Comparison of ENCODE assay signal across 14 cellular contexts in genomic region chr1:10650591-10651216, GRCh38.
"Had no signal": no experiment of that assay in that cellular context is flagged by ENCODE, and none has a peak within 500 bp of the region (broad histone marks: within the 10 kb centered on the region; RNA-seq: fewer than 3 reads in every experiment).

No MANE protein-coding gene starts in this region.

- H3K9ac ChIP-seq: parathyroid adenoma had no signal

- H3K4me3 Mint-ChIP-seq: activated naive CD8-positive, alpha-beta T cell treated with anti-CD3 and anti-CD28 coated beads for 36 hours; neural crest cell; stimulated activated effector memory CD8-positive, alpha-beta T cell treated with anti-CD3 and anti-CD28 coated beads, Interleukin-12 subunit alpha, Interleukin-12 subunit beta, amount 100 ng/mL, for 72 hours; T-helper 1 cell treated with Interleukin-12 subunit alpha and Interleukin-12 subunit beta and Interleukin-4 antibody, amounts not matched to agents 30 μg/mL and 1 μg/mL, for 36 hours had no signal

- H3K4me1 ChIP-seq: parathyroid adenoma had no signal

- H2AFZ ChIP-seq: parathyroid adenoma had no signal

- H3K27me3 Mint-ChIP-seq: activated naive CD8-positive, alpha-beta T cell treated with anti-CD3 and anti-CD28 coated beads for 36 hours had no signal

- H3K79me2 ChIP-seq: parathyroid adenoma had no signal

- DNase-seq: activated CD4-positive, CD25-positive, alpha-beta regulatory T cell; activated gamma-delta T cell; activated naive CD8-positive, alpha-beta T cell treated with anti-CD3 and anti-CD28 coated beads for 36 hours; activated T-cell treated with anti-CD3 and anti-CD28 coated beads, Interleukin-2, amount 50 U/mL, for 1 hour; anterior cingulate cortex; hypothalamus; left ventricle myocardium superior; substantia nigra had no signal

- H3K9me3 ChIP-seq: right atrium auricular region had no signal

- H3K36me3 Mint-ChIP-seq: activated naive CD8-positive, alpha-beta T cell treated with anti-CD3 and anti-CD28 coated beads for 36 hours had no signal

- H3K9me3 Mint-ChIP-seq: activated naive CD8-positive, alpha-beta T cell treated with anti-CD3 and anti-CD28 coated beads for 36 hours; neural crest cell; stimulated activated effector memory CD8-positive, alpha-beta T cell treated with anti-CD3 and anti-CD28 coated beads, Interleukin-12 subunit alpha, Interleukin-12 subunit beta, amount 100 ng/mL, for 72 hours; T-helper 1 cell treated with Interleukin-12 subunit alpha and Interleukin-12 subunit beta and Interleukin-4 antibody, amounts not matched to agents 30 μg/mL and 1 μg/mL, for 36 hours had no signal

- H3K4me1 Mint-ChIP-seq: activated naive CD8-positive, alpha-beta T cell treated with anti-CD3 and anti-CD28 coated beads for 36 hours; stimulated activated effector memory CD8-positive, alpha-beta T cell treated with anti-CD3 and anti-CD28 coated beads, Interleukin-12 subunit alpha, Interleukin-12 subunit beta, amount 100 ng/mL, for 72 hours had no signal

- H3K4me3 ChIP-seq: right atrium auricular region, smooth muscle cell had no signal

- ATAC-seq: left ventricle myocardium superior; stimulated activated effector memory CD8-positive, alpha-beta T cell treated with anti-CD3 and anti-CD28 coated beads, Interleukin-12 subunit alpha, Interleukin-12 subunit beta, amount 100 ng/mL, for 72 hours had no signal

- H3K27me3 ChIP-seq: right atrium auricular region had no signal

- H3K27ac ChIP-seq: parathyroid adenoma, right atrium auricular region had no signal

- H3K27ac Mint-ChIP-seq: activated naive CD8-positive, alpha-beta T cell treated with anti-CD3 and anti-CD28 coated beads for 36 hours; stimulated activated effector memory CD8-positive, alpha-beta T cell treated with anti-CD3 and anti-CD28 coated beads, Interleukin-12 subunit alpha, Interleukin-12 subunit beta, amount 100 ng/mL, for 72 hours; T-helper 1 cell treated with Interleukin-12 subunit alpha and Interleukin-12 subunit beta and Interleukin-4 antibody, amounts not matched to agents 30 μg/mL and 1 μg/mL, for 36 hours had no signal
